1 cellular context compared by ENCODE assay signal in genomic region chr22:31944700-31945477, GRCh38.
TF ChIP-seq lines count a peak whose summit lies in the region.

No MANE protein-coding gene starts in this region.

TF ChIP-seq in HepG2, 621 proteins besides CTCF, POLR2A, EP300 and RAD21 (continued from another document and continues in another):
- TF ChIP-seq ARID4A (CRISPR knock-in tag; IDR thresholded peaks at IDR 0.05; ENCODE audit: borderline replicate concordance) (peak; percentile 28; the same call in 1 of the 2 replicates), U2AF1 (optimal IDR thresholded peaks at IDR 0.05; ENCODE audit: low read depth, low read length) (no peak), ZNF605 (CRISPR knock-in tag; IDR thresholded peaks at IDR 0.05) (peak; percentile 58; the same call in 1 of the 2 replicates), NR3C1 (CRISPR knock-in tag; IDR thresholded peaks at IDR 0.05) (no peak), ZFP36L2 (CRISPR knock-in tag; IDR thresholded peaks at IDR 0.05) (no peak), CSRNP2 (CRISPR knock-in tag; conservative IDR thresholded peaks at IDR 0.05; ENCODE audit: low read depth) (0 out of 2 replicates have a peak, but pooled peaks have one; percentile 53), ZNF414 (CRISPR knock-in tag; IDR thresholded peaks at IDR 0.05) (0 out of 2 replicates have a peak, but pooled peaks have one; percentile 40), ZMYM3 (CRISPR knock-in tag; IDR thresholded peaks at IDR 0.05) (no peak), ZNF768 (CRISPR knock-in tag; IDR thresholded peaks at IDR 0.05) (peak; percentile 15; the same call in 1 of the 2 replicates), ATM (IDR thresholded peaks at IDR 0.05; ENCODE audit: borderline replicate concordance) (no peak), ZNF788 (CRISPR knock-in tag; IDR thresholded peaks at IDR 0.05; ENCODE audit: borderline replicate concordance) (0 out of 2 replicates have a peak, but pooled peaks have one; percentile 30), CENPT (CRISPR knock-in tag; IDR thresholded peaks at IDR 0.05; ENCODE audit: low read depth) (0 out of 2 replicates have a peak, but pooled peaks have one; percentile 42), YY1 (IDR thresholded peaks at IDR 0.05; ENCODE audit: insufficient read depth, insufficient replicate concordance, low read depth, low read length) (peak; percentile 37), ZNF713 (CRISPR knock-in tag; IDR thresholded peaks at IDR 0.05) (0 out of 2 replicates have a peak, but pooled peaks have one; percentile 53), ZNF431 (CRISPR knock-in tag; IDR thresholded peaks at IDR 0.05; ENCODE audit: borderline replicate concordance, low read depth) (0 out of 2 replicates have a peak, but pooled peaks have one; percentile 58), NR2C2 (CRISPR knock-in tag; IDR thresholded peaks at IDR 0.05; ENCODE audit: borderline replicate concordance) (0 out of 2 replicates have a peak, but pooled peaks have one; percentile 11), HIVEP1 (CRISPR knock-in tag; IDR thresholded peaks at IDR 0.05) (no peak), ZSCAN5A (CRISPR knock-in tag; IDR thresholded peaks at IDR 0.05; ENCODE audit: borderline replicate concordance) (no peak), ARHGAP35 (CRISPR knock-in tag; IDR thresholded peaks at IDR 0.05; ENCODE audit: borderline replicate concordance) (no peak), ZNF274 (CRISPR knock-in tag; IDR thresholded peaks at IDR 0.05) (no peak; the same call in 1 of the 2 replicates), FOXP4 (CRISPR knock-in tag; IDR thresholded peaks at IDR 0.05) (0 out of 2 replicates have a peak, but pooled peaks have one; percentile 9), ZNF850 (CRISPR knock-in tag; conservative IDR thresholded peaks at IDR 0.05) (no peak), ZNF24 (IDR thresholded peaks at IDR 0.05) (no peak), DRAP1 (CRISPR knock-in tag; IDR thresholded peaks at IDR 0.05) (no peak), SALL2 (CRISPR knock-in tag; IDR thresholded peaks at IDR 0.05) (no peak; the same call in 1 of the 2 replicates), NFKBIZ (CRISPR knock-in tag; IDR thresholded peaks at IDR 0.05) (no peak), UBTF (CRISPR knock-in tag; IDR thresholded peaks at IDR 0.05) (peak; percentile 56; the same call in 1 of the 2 replicates), MED13 (CRISPR knock-in tag; IDR thresholded peaks at IDR 0.05) (peak; percentile 29; the same call in 1 of the 2 replicates), TCF7 (IDR thresholded peaks at IDR 0.05; ENCODE audit: low read depth) (no peak), MIER3 (CRISPR knock-in tag; IDR thresholded peaks at IDR 0.05; ENCODE audit: borderline replicate concordance) (no peak), NRL (CRISPR knock-in tag; IDR thresholded peaks at IDR 0.05; ENCODE audit: borderline replicate concordance) (no peak), HMGXB3 (CRISPR knock-in tag; IDR thresholded peaks at IDR 0.05; ENCODE audit: borderline replicate concordance) (no peak), PAXIP1 (CRISPR knock-in tag; conservative IDR thresholded peaks at IDR 0.05) (no peak)
